ENCODE assay signal across 10 cellular contexts in the genomic region with DNA sequence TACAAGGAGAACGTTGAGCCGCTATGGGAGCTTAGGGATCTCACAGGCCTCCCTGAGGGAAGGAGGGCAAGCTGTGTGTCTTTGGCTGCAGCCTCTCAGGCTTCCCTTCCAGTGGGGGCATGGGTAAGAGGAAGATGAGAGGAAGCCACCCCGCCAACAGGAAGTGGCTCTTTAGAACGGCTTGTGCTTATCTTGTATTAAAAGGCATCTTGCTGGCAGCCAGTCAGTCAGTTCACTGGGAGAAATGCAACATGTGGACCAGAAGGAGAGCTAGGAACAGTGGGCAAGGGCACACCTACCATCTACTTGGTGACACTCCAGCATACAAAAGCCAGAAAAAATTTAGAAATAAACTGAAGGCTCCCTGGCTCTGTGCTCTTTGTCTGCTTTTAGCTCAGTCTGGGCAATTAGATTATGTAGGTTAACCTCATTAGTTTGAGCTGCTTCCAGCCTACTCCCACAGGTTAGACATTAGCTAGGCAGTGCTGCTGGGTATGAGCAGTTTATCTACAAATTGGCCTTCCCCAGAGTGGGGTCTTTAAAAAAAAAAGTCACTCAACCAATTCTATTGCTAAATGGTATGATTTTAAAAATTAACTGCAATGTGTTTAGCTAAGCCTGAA.
DNase-seq lines count a peak whose midpoint lies in the region; ATAC-seq lines count a peak whose summit lies in the region.
"Had no signal": no experiment of that assay in that cellular context is flagged by ENCODE, and none has a peak within 500 bp of the region (broad histone marks: within the 10 kb centered on the region; RNA-seq: fewer than 3 reads in every experiment).

No MANE protein-coding gene starts in this region.

- H3K27me3 Mint-ChIP-seq in activated naive CD8-positive, alpha-beta T cell treated with anti-CD3 and anti-CD28 coated beads, Interleukin-2, amount 50 U/mL, for 24 hours, result no peaks in the 10 kb centered on the region

- ATAC-seq in Right ventricle myocardium inferior (peak; percentile 31), left ventricle myocardium superior (no peak), GM19455 (IDR thresholded peaks at IDR 0.05; ENCODE audit: unreplicated experiment) (no peak), esophagus mucosa (no peak)
- ATAC-seq in activated naive CD8-positive, alpha-beta T cell treated with anti-CD3 and anti-CD28 coated beads, Interleukin-2, amount 50 U/mL, for 24 hours, result peak; percentile 49
- peak; percentile 36 for ATAC-seq in stimulated activated effector memory CD8-positive, alpha-beta T cell treated with anti-CD3 and anti-CD28 coated beads, Interleukin-12 subunit alpha, Interleukin-12 subunit beta, amount 100 ng/mL, for 72 hours
- ATAC-seq: HCT116 had no signal

- DNase-seq in Right ventricle myocardium inferior (ENCODE audit: missing footprints) (no peak), left ventricle myocardium superior (no peak), NOMO-1 (lab: John Stamatoyannopoulos, UW; ENCODE audit: unreplicated experiment in 2 of 2) (peak; percentile 47 to 69), cerebellum (ENCODE audit: low spot score) (no peak)
- peak; percentile 8 for DNase-seq in activated naive CD8-positive, alpha-beta T cell treated with anti-CD3 and anti-CD28 coated beads, Interleukin-2, amount 50 U/mL, for 24 hours
- no peak for DNase-seq in stimulated activated effector memory CD8-positive, alpha-beta T cell treated with anti-CD3 and anti-CD28 coated beads, Interleukin-12 subunit alpha, Interleukin-12 subunit beta, amount 100 ng/mL, for 72 hours (ENCODE audit: low spot score in 2 of 2)
- DNase-seq: ovary had no signal

- H3K4me1 Mint-ChIP-seq in activated naive CD8-positive, alpha-beta T cell treated with anti-CD3 and anti-CD28 coated beads, Interleukin-2, amount 50 U/mL, for 24 hours, result peaks cover 7% of the 10 kb centered on the region
- peaks cover 6% of the 10 kb centered on the region for H3K4me1 Mint-ChIP-seq in stimulated activated effector memory CD8-positive, alpha-beta T cell treated with anti-CD3 and anti-CD28 coated beads, Interleukin-12 subunit alpha, Interleukin-12 subunit beta, amount 100 ng/mL, for 72 hours

- H3K4me3 Mint-ChIP-seq in activated naive CD8-positive, alpha-beta T cell treated with anti-CD3 and anti-CD28 coated beads, Interleukin-2, amount 50 U/mL, for 24 hours, result no peak overlapping the region
- H3K4me3 Mint-ChIP-seq in stimulated activated effector memory CD8-positive, alpha-beta T cell treated with anti-CD3 and anti-CD28 coated beads, Interleukin-12 subunit alpha, Interleukin-12 subunit beta, amount 100 ng/mL, for 72 hours, result peak overlapping the region; percentile 17

- no peaks in the 10 kb centered on the region for H3K9me3 Mint-ChIP-seq in activated naive CD8-positive, alpha-beta T cell treated with anti-CD3 and anti-CD28 coated beads, Interleukin-2, amount 50 U/mL, for 24 hours
- H3K9me3 Mint-ChIP-seq in stimulated activated effector memory CD8-positive, alpha-beta T cell treated with anti-CD3 and anti-CD28 coated beads, Interleukin-12 subunit alpha, Interleukin-12 subunit beta, amount 100 ng/mL, for 72 hours, result no peaks in the 10 kb centered on the region

- intact Hi-C loops in Right ventricle myocardium inferior (cut with DNase I) (no loop called here), left ventricle myocardium superior (cut with micrococcal nuclease) (no loop called here)

- no peak overlapping the region for H3K27ac Mint-ChIP-seq in activated naive CD8-positive, alpha-beta T cell treated with anti-CD3 and anti-CD28 coated beads, Interleukin-2, amount 50 U/mL, for 24 hours
- H3K27ac Mint-ChIP-seq in stimulated activated effector memory CD8-positive, alpha-beta T cell treated with anti-CD3 and anti-CD28 coated beads, Interleukin-12 subunit alpha, Interleukin-12 subunit beta, amount 100 ng/mL, for 72 hours, result no peak overlapping the region

- H3K36me3 Mint-ChIP-seq in activated naive CD8-positive, alpha-beta T cell treated with anti-CD3 and anti-CD28 coated beads, Interleukin-2, amount 50 U/mL, for 24 hours (ENCODE audit: low read depth), result no peaks in the 10 kb centered on the region
- H3K36me3 Mint-ChIP-seq in stimulated activated effector memory CD8-positive, alpha-beta T cell treated with anti-CD3 and anti-CD28 coated beads, Interleukin-12 subunit alpha, Interleukin-12 subunit beta, amount 100 ng/mL, for 72 hours, result peaks cover 5% of the 10 kb centered on the region

Comparison
In these comparisons a context has a peak if more than half of its experiments do, and no peak if none do; other contexts are left out.
1. ATAC-seq: peak in Right ventricle myocardium inferior (single experiment), activated naive CD8-positive, alpha-beta T cell treated with anti-CD3 and anti-CD28 coated beads, Interleukin-2, amount 50 U/mL, for 24 hours (single experiment) and stimulated activated effector memory CD8-positive, alpha-beta T cell treated with anti-CD3 and anti-CD28 coated beads, Interleukin-12 subunit alpha, Interleukin-12 subunit beta, amount 100 ng/mL, for 72 hours (single experiment); none in left ventricle myocardium superior (single experiment), GM19455 (single experiment) and esophagus mucosa (single experiment).
2. DNase-seq: peak in NOMO-1 (2 of 2) and activated naive CD8-positive, alpha-beta T cell treated with anti-CD3 and anti-CD28 coated beads, Interleukin-2, amount 50 U/mL, for 24 hours (single experiment); none in Right ventricle myocardium inferior (single experiment), left ventricle myocardium superior (single experiment), stimulated activated effector memory CD8-positive, alpha-beta T cell treated with anti-CD3 and anti-CD28 coated beads, Interleukin-12 subunit alpha, Interleukin-12 subunit beta, amount 100 ng/mL, for 72 hours (0 of 2) and cerebellum (single experiment).